Comparison of ENCODE assay signal across 8 cellular contexts in the genomic region with DNA sequence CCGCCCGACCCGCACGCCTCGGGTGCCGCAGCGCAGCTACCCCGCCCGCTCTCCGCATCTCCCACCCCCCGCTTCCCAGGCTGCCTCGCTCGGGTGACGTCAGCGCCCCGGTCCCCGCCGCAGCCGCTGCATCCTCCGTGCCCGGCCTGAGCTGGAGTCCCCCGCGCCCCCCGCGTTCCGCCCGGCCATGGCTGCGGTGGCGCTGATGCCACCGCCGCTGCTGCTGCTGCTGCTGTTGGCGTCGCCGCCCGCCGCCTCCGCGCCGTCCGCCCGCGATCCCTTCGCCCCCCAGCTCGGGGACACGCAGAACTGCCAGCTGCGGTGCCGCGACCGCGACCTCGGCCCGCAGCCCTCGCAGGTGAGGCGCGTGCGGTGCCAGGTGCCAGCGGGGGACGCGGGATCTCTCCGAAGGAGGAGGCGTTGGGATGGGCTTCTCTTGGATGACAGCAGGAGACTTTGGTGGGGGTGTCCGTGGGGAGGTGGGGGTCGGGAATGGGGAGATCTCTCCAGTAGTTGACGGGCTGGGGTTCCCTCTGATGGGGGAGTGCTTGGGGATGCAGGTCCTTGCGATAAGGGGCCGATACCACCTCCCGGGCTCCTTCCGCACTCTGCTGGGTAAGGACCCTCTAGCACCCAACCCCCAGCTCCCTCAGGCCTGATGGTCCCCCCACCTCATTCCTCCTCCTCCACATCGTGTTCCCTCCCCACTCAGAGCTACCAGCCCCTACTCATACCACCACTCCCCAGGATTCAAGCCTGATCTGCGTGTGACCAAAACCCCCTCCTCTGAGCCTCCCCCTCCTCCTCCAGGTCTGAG. TPM values are rescaled to one million over a fixed set of nuclear protein-coding genes. Genes with fewer than 3 reads are reported as not detected.
DNase-seq lines count a peak whose midpoint lies in the region; ATAC-seq and TF ChIP-seq lines count a peak whose summit lies in the region.

A gene (plus strand): TSS at position 99 of the 817 bp plus-strand sequence. CDS start 89 bp downstream, at position 188.

- peaks cover 31 to 36% (median 34%) of the 10 kb centered on the region in 4 donors for H3K4me1 ChIP-seq in esophagus muscularis mucosa
- H3K4me1 ChIP-seq in ovary (ENCODE audit: insufficient read depth) = peaks cover 3% of the 10 kb centered on the region

- 5% methylated on average over 14 of the region's 70 CpGs for WGBS in esophagus muscularis mucosa
- WGBS in ovary, 3 donors = 1 to 2% (median 2%) methylated on average over 63 to 70 of the region's 70 CpGs

- TF ChIP-seq CTCF in esophagus muscularis mucosa (IDR thresholded peaks at IDR 0.05) (no peak), ovary (IDR thresholded peaks at IDR 0.05) (no peak)

- TF ChIP-seq EP300 in esophagus muscularis mucosa (IDR thresholded peaks at IDR 0.05) = no peak
- no peak for TF ChIP-seq EP300 in ovary (IDR thresholded peaks at IDR 0.05)

- DNase-seq in NCI-H2227 (lab: John Stamatoyannopoulos, UW; ENCODE audit: unreplicated experiment) (peak; percentile 57), NCI-H2227 treated with DMSO at 0.1 percent for 48 hours (lab: John Stamatoyannopoulos, UW) (no peak), esophagus muscularis mucosa (ENCODE audit: extremely low spot score) (no peak), ovary (peak in 2 of 5 donors; percentile 44 to 56), NCI-H2107 treated with DMSO at 0.1 percent for 48 hours (lab: John Stamatoyannopoulos, UW; ENCODE audit: unreplicated experiment) (no peak)
- peak; percentile 40 to 48 for DNase-seq in activated CD4-positive, alpha-beta T cell treated with anti-CD3 and anti-CD28 coated beads, Interleukin-2, amount 50 U/mL, for 4 hours

- H3K36me3 ChIP-seq in esophagus muscularis mucosa = no peaks in the 10 kb centered on the region
- no peaks in the 10 kb centered on the region for H3K36me3 ChIP-seq in ovary

- H3K9me3 ChIP-seq in esophagus muscularis mucosa (no peaks in the 10 kb centered on the region), ovary (no peaks in the 10 kb centered on the region)

- intact Hi-C loops in esophagus muscularis mucosa (cut with DNase I) (no loop called here), ovary (cut with DNase I) (no loop called here)

- ATAC-seq in HG02571 (IDR thresholded peaks at IDR 0.05; ENCODE audit: unreplicated experiment) = no peak
- ATAC-seq in GM19467 (IDR thresholded peaks at IDR 0.05; ENCODE audit: unreplicated experiment) = no peak

- no peak within 1 kb of the TSS for H3K27ac ChIP-seq in esophagus muscularis mucosa (replicated peaks in 1 of 4)
- H3K27ac ChIP-seq in ovary = no peak within 1 kb of the TSS

- H3K4me3 ChIP-seq in esophagus muscularis mucosa (peak within 1 kb of the TSS; percentile 58 to 63 (median 62)), ovary (peak within 1 kb of the TSS; percentile 12)

- H3K27me3 ChIP-seq in esophagus muscularis mucosa (peaks cover 7 to 96% (median 46%) of the 10 kb centered on the region in 4 donors), ovary (peaks cover 9% of the 10 kb centered on the region)

- TF ChIP-seq POLR2A in esophagus muscularis mucosa (IDR thresholded peaks at IDR 0.05; ENCODE audit: low read depth) (no peak), ovary (IDR thresholded peaks at IDR 0.05) (no peak)

RNA-seq across cellular contexts. Expression of the gene that starts here (rescaled TPM):
- total RNA-seq in esophagus muscularis mucosa (1 to 10 TPM; 2.4 to 3.6 (median 2.8) TPM), ovary (under 1 TPM in 4 of 7 donors, not detected in 3; 0.20 to 0.53 (median 0.52) TPM)
- under 1 TPM in 1 of 2 donors, not detected in 1; 0.38 TPM for polyA plus RNA-seq in ovary

Comparison
In these comparisons a context has a peak if more than half of its experiments do, and no peak if none do; other contexts are left out.
1. DNase-seq: peak in NCI-H2227 (single experiment) and activated CD4-positive, alpha-beta T cell treated with anti-CD3 and anti-CD28 coated beads, Interleukin-2, amount 50 U/mL, for 4 hours (2 of 2); none in NCI-H2227 treated with DMSO at 0.1 percent for 48 hours (single experiment), esophagus muscularis mucosa (single experiment) and NCI-H2107 treated with DMSO at 0.1 percent for 48 hours (single experiment).